In the genomic region with DNA sequence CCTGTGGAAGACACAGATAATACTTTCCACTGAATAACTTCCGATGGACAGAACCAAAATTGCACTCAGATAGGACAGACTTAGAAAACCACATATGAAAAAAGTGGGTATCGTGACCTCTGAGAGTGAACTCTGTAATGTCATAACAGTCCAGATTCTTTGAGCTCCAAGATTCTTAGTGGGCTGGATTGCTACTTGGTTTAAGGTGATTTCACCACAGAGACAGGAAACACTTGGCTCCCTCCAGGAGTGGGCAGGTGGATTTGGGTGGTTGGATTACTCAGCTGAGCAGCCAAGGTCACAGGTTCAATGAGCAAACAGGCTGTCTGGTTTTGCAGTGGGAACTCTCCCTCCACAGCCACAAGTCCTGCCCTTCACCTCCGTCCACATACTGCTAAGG, we compare ENCODE assay signal across 12 cellular contexts.
DNase-seq lines count a peak whose midpoint lies in the region; ATAC-seq and TF ChIP-seq lines count a peak whose summit lies in the region.
"Had no signal": no experiment of that assay in that cellular context is flagged by ENCODE, and none has a peak within 500 bp of the region (broad histone marks: within the 10 kb centered on the region; RNA-seq: fewer than 3 reads in every experiment).

No MANE protein-coding gene starts in this region.

- no peak overlapping the region for H2BK120ac ChIP-seq in IMR-90 (ENCODE audit: low read depth, low read length)

- peaks cover 27% of the 10 kb centered on the region for H3K9me1 ChIP-seq in IMR-90 (ENCODE audit: insufficient read depth, low read length)

- H3K79me2 ChIP-seq in ACC112 (ENCODE audit: control insufficient read depth, insufficient read depth, low read length, unreplicated experiment): peaks cover 26% of the 10 kb centered on the region

- H3K79me1 ChIP-seq in IMR-90 (ENCODE audit: low read depth in 1 of 2, low read length in 2 of 2): peaks cover 30 to 82% of the 10 kb centered on the region in 2 experiments

- H4K91ac ChIP-seq in IMR-90 (ENCODE audit: insufficient read depth, low read depth, low read length): peak overlapping the region; percentile 6; the same call in 1 of the 2 replicates

- no CpG with 5 or more reads among the region's 3 CpGs for WGBS in IMR-90 (ENCODE audit: extremely low coverage in 2 of 2, insufficient read length in 1 of 2), 2 experiments

- H3K9me3 ChIP-seq in IMR-90 (ENCODE audit: control insufficient read depth, insufficient read depth, low read length) (peaks cover under 1% of the 10 kb centered on the region), muscle layer of colon (ENCODE audit: low read length) (no peaks in the 10 kb centered on the region)

- H3K27ac ChIP-seq in ACC112 (ENCODE audit: low read depth, low read length): peak overlapping the region; percentile 21; the same call in 1 of the 2 replicates
- H3K27ac ChIP-seq in IMR-90 (ENCODE audit: insufficient read depth, low read length): no peak overlapping the region
- H3K27ac ChIP-seq in coronary artery: no peak overlapping the region
- H3K27ac ChIP-seq in muscle layer of colon (ENCODE audit: low read depth, low read length): peak overlapping the region; percentile 7

- peak overlapping the region; percentile 3; the same call in 1 of the 2 replicates for H3K4ac ChIP-seq in IMR-90 (ENCODE audit: low read depth, low read length)

- no peak overlapping the region for H2AFZ ChIP-seq in ACC112 (ENCODE audit: low read length, unreplicated experiment)
- H2AFZ ChIP-seq in IMR-90 (replicated peaks; ENCODE audit: low read length, poor library complexity): no peak overlapping the region

- peaks cover 10% of the 10 kb centered on the region; the same call in 1 of the 2 replicates for H4K20me1 ChIP-seq in IMR-90 (ENCODE audit: insufficient read depth, low read length)

- POLR2A ChIA-PET in IMR-90 (lab: Charles Lee; ENCODE audit: unreplicated experiment): no interaction called here
- POLR2A ChIA-PET in HEK293T (lab: Yijun Ruan, JAX): no interaction called here

- TF ChIP-seq CTCF in IMR-90 (conservative IDR thresholded peaks at IDR 0.05; ENCODE audit: low read depth, low read length) (no peak), coronary artery (IDR thresholded peaks at IDR 0.05) (no peak)

- no peak for TF ChIP-seq POLR2A in IMR-90 (IDR thresholded peaks at IDR 0.05; ENCODE audit: low read depth, low read length)

- H3K27me3 ChIP-seq in ACC112 (ENCODE audit: insufficient read depth, low read length) (no peaks in the 10 kb centered on the region), IMR-90 (ENCODE audit: control insufficient read depth, insufficient read depth, low read length) (no peaks in the 10 kb centered on the region), muscle layer of colon (ENCODE audit: control insufficient read depth in 1 of 2, insufficient read depth in 2 of 2, low read length in 2 of 2) (no peaks in the 10 kb centered on the region)

- H3K23ac ChIP-seq in IMR-90 (ENCODE audit: low read depth, low read length): no peak overlapping the region; the same call in 1 of the 2 replicates

- H3K4me1 ChIP-seq in ACC112 (ENCODE audit: control insufficient read depth, insufficient read depth, low read length, unreplicated experiment) (peaks cover 58% of the 10 kb centered on the region), IMR-90 (ENCODE audit: control insufficient read depth, insufficient read depth, low read length) (peaks cover 43% of the 10 kb centered on the region), muscle layer of colon (ENCODE audit: insufficient read depth, low read length) (peaks cover 43% of the 10 kb centered on the region)

- in situ Hi-C loops in IMR-90 (cut with MboI; ENCODE audit: low sequenced_read_pairs): no loop called here

- no peak overlapping the region for H3K9ac ChIP-seq in IMR-90 (ENCODE audit: low read depth, low read length)
- H3K9ac ChIP-seq in muscle layer of colon (ENCODE audit: low read length): no peak overlapping the region

- no TSS peak for BruUV-seq in IMR-90 (replicated peaks; lab: Mats Ljungman, UMichigan)

- H2AK9ac ChIP-seq in IMR-90 (replicated peaks; ENCODE audit: low read depth, low read length, poor library complexity): no peak overlapping the region

- CTCF ChIA-PET in IMR-90 (lab: Yijun Ruan, JAX) (no interaction called here), HEK293T (lab: Yijun Ruan, JAX) (interaction anchor here (1.1 to 1.8 kb wide), 2 partner anchors 9 to 12 kb away, joined by 3 to 5 read pairs; no protein-coding TSS in a partner anchor)

- intact Hi-C loops in IMR-90 (cut with micrococcal nuclease): loop anchor here (5.0 kb wide), 1 partner anchor 49 kb away; no protein-coding TSS in a partner anchor
- intact Hi-C loops in head of caudate nucleus (cut with DNase I): no loop called here

- H4K8ac ChIP-seq in IMR-90 (ENCODE audit: low read depth in 2 of 2, low read length in 2 of 2): peak overlapping the region in 1 of 2 experiments; percentile 11; a peak in 1 of 4 replicates

- peak; percentile 93 for DNase-seq in IMR-90
- peak; percentile 28 for DNase-seq in coronary artery (ENCODE audit: low spot score)
- no peak for DNase-seq in effector CD4-positive, alpha-beta T cell
- DNase-seq in head of caudate nucleus: no peak
- no peak for DNase-seq in HEK293T (ENCODE audit: extremely low spot score)
- DNase-seq: activated CD4-positive, alpha-beta T cell treated with anti-CD3 and anti-CD28 coated beads, Interleukin-2, amount 10 ng/mL, durations not matched to agents 24 days and 14 days; activated naive CD4-positive, alpha-beta T cell treated with anti-CD3 and anti-CD28 coated beads for 36 hours; CD4-positive, alpha-beta T cell; NCI-H1436 had no signal

- H2BK5ac ChIP-seq in IMR-90 (ENCODE audit: low read depth, low read length, poor library complexity, severe bottlenecking): peak overlapping the region; percentile 95

- ATAC-seq in IMR-90 (ENCODE audit: low read depth) (no peak), GM21423 (IDR thresholded peaks at IDR 0.05; ENCODE audit: unreplicated experiment) (no peak)

- no peak overlapping the region for H3K14ac ChIP-seq in IMR-90 (replicated peaks; ENCODE audit: low read depth, low read length)

- H4K5ac ChIP-seq in IMR-90 (ENCODE audit: low read depth, low read length): no peak overlapping the region

- H3K56ac ChIP-seq in IMR-90 (ENCODE audit: extremely low read depth, insufficient read depth, low read length): no peak overlapping the region

- no peak overlapping the region for H2BK20ac ChIP-seq in IMR-90 (ENCODE audit: low read depth, low read length)

- no peak overlapping the region for H2BK15ac ChIP-seq in IMR-90 (ENCODE audit: low read depth, low read length)

- 0 out of 2 replicates have a peak overlapping the region, but pooled peaks have one; percentile 6 for H2AK5ac ChIP-seq in IMR-90 (ENCODE audit: low read depth, low read length)

- no peak for TF ChIP-seq RAD21 in IMR-90 (IDR thresholded peaks at IDR 0.05; ENCODE audit: low read length)

- no peak overlapping the region for H3K4me2 ChIP-seq in IMR-90 (ENCODE audit: low read depth, low read length)

- H3K36me3 ChIP-seq in ACC112 (ENCODE audit: insufficient read depth, low read length): peaks cover 46% of the 10 kb centered on the region
- peaks cover 52% of the 10 kb centered on the region for H3K36me3 ChIP-seq in IMR-90 (ENCODE audit: control insufficient read depth, insufficient read depth, low read length)
- peaks cover 42% of the 10 kb centered on the region for H3K36me3 ChIP-seq in muscle layer of colon (ENCODE audit: insufficient read depth, low read length)

- dilution Hi-C loops in IMR-90 (cut with HindIII; ENCODE audit: low sequenced_read_pairs, unreplicated experiment): no loop called here

- no peak overlapping the region for H3K4me3 ChIP-seq in ACC112 (ENCODE audit: low read depth, low read length)
- no peak overlapping the region for H3K4me3 ChIP-seq in IMR-90 (ENCODE audit: insufficient read depth, low read depth, low read length)
- H3K4me3 ChIP-seq in coronary artery: no peak overlapping the region
- H3K4me3 ChIP-seq in muscle layer of colon (ENCODE audit: low read depth in 1 of 2, low read length in 2 of 2): no peak overlapping the region

- H3K18ac ChIP-seq in IMR-90 (ENCODE audit: low read depth, low read length): no peak overlapping the region

TF ChIP-seq in IMR-90, 13 proteins besides CTCF, POLR2A, EP300 and RAD21 (continues in another document):
- no peak for TF ChIP-seq CHD1 (IDR thresholded peaks at IDR 0.05; ENCODE audit: low read depth, low read length)
- TF ChIP-seq, protein P1, sequence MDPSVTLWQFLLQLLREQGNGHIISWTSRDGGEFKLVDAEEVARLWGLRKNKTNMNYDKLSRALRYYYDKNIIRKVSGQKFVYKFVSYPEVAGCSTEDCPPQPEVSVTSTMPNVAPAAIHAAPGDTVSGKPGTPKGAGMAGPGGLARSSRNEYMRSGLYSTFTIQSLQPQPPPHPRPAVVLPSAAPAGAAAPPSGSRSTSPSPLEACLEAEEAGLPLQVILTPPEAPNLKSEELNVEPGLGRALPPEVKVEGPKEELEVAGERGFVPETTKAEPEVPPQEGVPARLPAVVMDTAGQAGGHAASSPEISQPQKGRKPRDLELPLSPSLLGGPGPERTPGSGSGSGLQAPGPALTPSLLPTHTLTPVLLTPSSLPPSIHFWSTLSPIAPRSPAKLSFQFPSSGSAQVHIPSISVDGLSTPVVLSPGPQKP (IDR thresholded peaks at IDR 0.05; ENCODE audit: borderline replicate concordance, low read depth, low read length): no peak
- peak; percentile 71 for TF ChIP-seq FOS (IDR thresholded peaks at IDR 0.05; ENCODE audit: low read depth, low read length)
- TF ChIP-seq MAFK (IDR thresholded peaks at IDR 0.05; ENCODE audit: low read depth, low read length): no peak; the same call in 1 of the 2 replicates
- no peak for TF ChIP-seq NFE2L2 (IDR thresholded peaks at IDR 0.05; ENCODE audit: low read depth, low read length)
- no peak for TF ChIP-seq SMC3 (IDR thresholded peaks at IDR 0.05; ENCODE audit: low read depth, low read length)

TF ChIP-seq in HEK293T, 16 proteins besides CTCF, POLR2A, EP300 and RAD21:
- no peak for TF ChIP-seq TARDBP (IDR thresholded peaks at IDR 0.05)
- TF ChIP-seq ZNF384 (IDR thresholded peaks at IDR 0.05): no peak
- no peak for TF ChIP-seq NFRKB (IDR thresholded peaks at IDR 0.05)
- no peak for TF ChIP-seq ELF4 (IDR thresholded peaks at IDR 0.05)
- TF ChIP-seq SP1 (IDR thresholded peaks at IDR 0.05): no peak
- no peak for TF ChIP-seq BHLHE40 (IDR thresholded peaks at IDR 0.05; ENCODE audit: borderline replicate concordance)
- TF ChIP-seq FOXM1 (IDR thresholded peaks at IDR 0.05; ENCODE audit: borderline replicate concordance): no peak

Comparison
In these comparisons a context has a peak if more than half of its experiments do, and no peak if none do; other contexts are left out.
1. H3K27ac ChIP-seq: peak in ACC112 (single experiment) and muscle layer of colon (single experiment); none in IMR-90 (single experiment) and coronary artery (0 of 2).
2. DNase-seq: peak in IMR-90 (single experiment) and coronary artery (single experiment); none in effector CD4-positive, alpha-beta T cell (single experiment), head of caudate nucleus (0 of 42) and HEK293T (single experiment).